Comparison of ENCODE assay signal across 14 cellular contexts in the genomic region with DNA sequence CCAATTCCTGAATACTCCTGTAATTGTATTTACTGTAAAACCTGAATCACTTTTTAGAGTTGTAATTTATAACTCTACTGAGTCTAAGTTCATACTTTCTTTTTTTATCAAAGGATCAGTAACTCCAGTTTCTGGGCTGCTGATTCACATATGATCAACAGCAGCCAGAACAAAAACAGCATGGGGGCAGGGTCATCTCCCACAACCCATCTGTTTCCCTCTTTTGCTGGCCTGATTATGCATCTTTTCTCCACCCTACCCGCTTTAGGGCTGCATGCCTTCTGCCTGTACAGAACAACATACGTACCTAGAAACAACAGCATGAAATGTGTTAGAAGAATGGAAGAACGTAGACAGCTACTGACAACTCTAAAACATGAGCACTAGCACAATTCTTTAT.
DNase-seq lines count a peak whose midpoint lies in the region; ATAC-seq, FAIRE-seq and TF ChIP-seq lines count a peak whose summit lies in the region.
"Had no signal": no experiment of that assay in that cellular context is flagged by ENCODE, and none has a peak within 500 bp of the region (broad histone marks: within the 10 kb centered on the region; RNA-seq: fewer than 3 reads in every experiment).

No MANE protein-coding gene starts in this region.

- no peaks in the 10 kb centered on the region for H3K27me3 Mint-ChIP-seq in mesothelial cell of epicardium (ENCODE audit: low read depth)
- H3K27me3 Mint-ChIP-seq in stimulated activated naive CD8-positive, alpha-beta T cell treated with anti-CD3 and anti-CD28 coated beads, Interleukin-15, amount 100 ng/mL, for 72 hours = no peaks in the 10 kb centered on the region
- no peaks in the 10 kb centered on the region for H3K27me3 Mint-ChIP-seq in endothelial cell (ENCODE audit: unreplicated experiment)

- peak; percentile 79 for ATAC-seq in K562
- no peak for ATAC-seq in stimulated activated naive CD8-positive, alpha-beta T cell treated with anti-CD3 and anti-CD28 coated beads, Interleukin-15, amount 100 ng/mL, for 72 hours
- no peak for ATAC-seq in pancreas
- ATAC-seq: upper lobe of right lung had no signal

- H3K27ac Mint-ChIP-seq in mesothelial cell of epicardium (peak overlapping the region; percentile 90), endothelial cell (ENCODE audit: unreplicated experiment) (no peak overlapping the region)
- H3K27ac Mint-ChIP-seq in stimulated activated naive CD8-positive, alpha-beta T cell treated with anti-CD3 and anti-CD28 coated beads, Interleukin-15, amount 100 ng/mL, for 72 hours = no peak overlapping the region

- H3K4me1 Mint-ChIP-seq in mesothelial cell of epicardium (peaks cover 26% of the 10 kb centered on the region), endothelial cell (ENCODE audit: unreplicated experiment) (peaks cover 16% of the 10 kb centered on the region)
- peaks cover 19% of the 10 kb centered on the region for H3K4me1 Mint-ChIP-seq in stimulated activated naive CD8-positive, alpha-beta T cell treated with anti-CD3 and anti-CD28 coated beads, Interleukin-15, amount 100 ng/mL, for 72 hours

- H3K4me3 ChIP-seq in K562 (no peak overlapping the region), vagina (no peak overlapping the region), pancreas (no peak overlapping the region)
- H3K4me3 ChIP-seq: coronary artery, PC-9, right atrium auricular region, upper lobe of right lung had no signal

- peak; percentile 43; the same call in 1 of the 2 replicates for TF ChIP-seq EP300 in K562 (IDR thresholded peaks at IDR 0.05; ENCODE audit: low read length)

- H3K36me3 Mint-ChIP-seq in mesothelial cell of epicardium = peaks cover 3% of the 10 kb centered on the region
- no peaks in the 10 kb centered on the region for H3K36me3 Mint-ChIP-seq in endothelial cell (ENCODE audit: low read depth, unreplicated experiment)

- H3K27ac ChIP-seq in K562 (ENCODE audit: extremely low read depth, low read depth, low read length) (no peak overlapping the region; the same call in 2 of the 3 replicates), vagina (no peak overlapping the region), pancreas (no peak overlapping the region)
- H3K27ac ChIP-seq: coronary artery, PC-9, right atrium auricular region, upper lobe of right lung had no signal

- FAIRE-seq in K562 (lab: Jason Lieb, UNC) (peak; percentile 88), pancreas (lab: Jason Lieb, UNC) (no peak)
- FAIRE-seq: GM18507 had no signal

- no peaks in the 10 kb centered on the region for H3K27me3 ChIP-seq in K562 (ENCODE audit: control insufficient read depth in 2 of 2, insufficient read depth in 2 of 2, low read length in 2 of 2)
- no peaks in the 10 kb centered on the region for H3K27me3 ChIP-seq in vagina
- H3K27me3 ChIP-seq in pancreas = no peaks in the 10 kb centered on the region
- H3K27me3 ChIP-seq: right atrium auricular region, upper lobe of right lung had no signal

- intact Hi-C loops in K562 (cut with micrococcal nuclease) = no loop called here
- intact Hi-C loops in vagina (cut with DNase I) = no loop called here
- intact Hi-C loops in pancreas (cut with DNase I) = no loop called here

- peaks cover 8% of the 10 kb centered on the region; the same call in 2 of the 3 replicates for H3K79me2 ChIP-seq in K562 (ENCODE audit: control insufficient read depth, insufficient read depth, low read length)

- peak overlapping the region; percentile 6; the same call in 1 of the 2 replicates for H3K4me2 ChIP-seq in K562 (ENCODE audit: insufficient read depth, low read length)
- H3K4me2 ChIP-seq: PC-9 had no signal

- H3K4me3 Mint-ChIP-seq in mesothelial cell of epicardium (no peak overlapping the region), endothelial cell (ENCODE audit: unreplicated experiment) (no peak overlapping the region)
- H3K4me3 Mint-ChIP-seq in stimulated activated naive CD8-positive, alpha-beta T cell treated with anti-CD3 and anti-CD28 coated beads, Interleukin-15, amount 100 ng/mL, for 72 hours = no peak overlapping the region

- peak; percentile 13 for DNase-seq in Daoy (ENCODE audit: low read depth)
- DNase-seq in LHCN-M2 (ENCODE audit: low read depth) = peak; percentile 19
- peak; percentile 59 to 73 (median 68) for DNase-seq in K562 (ENCODE audit: extremely low read depth in 1 of 4, low spot score in 3 of 4)
- DNase-seq in mesothelial cell of epicardium (ENCODE audit: low spot score in 2 of 2, unreplicated experiment in 2 of 2) = no peak
- DNase-seq in stimulated activated naive CD8-positive, alpha-beta T cell treated with anti-CD3 and anti-CD28 coated beads, Interleukin-15, amount 100 ng/mL, for 72 hours = no peak
- DNase-seq in vagina (ENCODE audit: extremely low spot score in 2 of 2) = no peak
- DNase-seq in pancreas = no peak
- DNase-seq in endothelial cell (ENCODE audit: low spot score) = no peak
- DNase-seq: NCI-H2029 treated with DMSO at 0.1 percent for 48 hours, PC-9, upper lobe of right lung had no signal

- no peak for TF ChIP-seq CTCF in K562 (IDR thresholded peaks at IDR 0.05 in 2 of 3, conservative IDR thresholded peaks at IDR 0.05 in 1 of 3; ENCODE audit: insufficient read depth in 2 of 3, low read depth in 1 of 3, low read length in 3 of 3)
- no peak for TF ChIP-seq CTCF in mesothelial cell of epicardium (IDR thresholded peaks at IDR 0.05; ENCODE audit: unreplicated experiment)
- no peak for TF ChIP-seq CTCF in vagina (IDR thresholded peaks at IDR 0.05)
- TF ChIP-seq CTCF in pancreas (IDR thresholded peaks at IDR 0.05) = no peak
- TF ChIP-seq CTCF in endothelial cell (IDR thresholded peaks at IDR 0.05; ENCODE audit: unreplicated experiment) = no peak

- BruUV-seq in K562 (replicated peaks; lab: Mats Ljungman, UMichigan) = no TSS peak

- in situ Hi-C loops in K562 (cut with MboI) = no loop called here

- H3K9me3 Mint-ChIP-seq in mesothelial cell of epicardium = no peaks in the 10 kb centered on the region
- no peaks in the 10 kb centered on the region for H3K9me3 Mint-ChIP-seq in stimulated activated naive CD8-positive, alpha-beta T cell treated with anti-CD3 and anti-CD28 coated beads, Interleukin-15, amount 100 ng/mL, for 72 hours
- no peaks in the 10 kb centered on the region for H3K9me3 Mint-ChIP-seq in endothelial cell (ENCODE audit: unreplicated experiment)

- no peaks in the 10 kb centered on the region for H4K20me1 ChIP-seq in K562 (replicated peaks; ENCODE audit: control insufficient read depth, insufficient read depth, low read length)

- POLR2A ChIA-PET in K562 (lab: Yijun Ruan, JAX) = interaction anchor here (0.7 kb wide), 1 partner anchor 253 kb away, joined by 3 read pairs; no protein-coding TSS in a partner anchor

- CTCF ChIA-PET in K562 (lab: Yijun Ruan, JAX; ENCODE audit: low intra/inter-chr PET ratio) = no interaction called here

- H3K9me1 ChIP-seq in K562 (ENCODE audit: control insufficient read depth, insufficient read depth, low read length) = no peaks in the 10 kb centered on the region

- TF ChIP-seq POLR2A in K562 (conservative IDR thresholded peaks at IDR 0.05) (no peak), vagina (IDR thresholded peaks at IDR 0.05) (no peak)

- no peaks in the 10 kb centered on the region; the same call in 2 of the 3 replicates for H3K36me3 ChIP-seq in K562 (ENCODE audit: control insufficient read depth, insufficient read depth, low read length)
- no peaks in the 10 kb centered on the region for H3K36me3 ChIP-seq in vagina
- H3K36me3 ChIP-seq in pancreas = no peaks in the 10 kb centered on the region
- H3K36me3 ChIP-seq: right atrium auricular region, upper lobe of right lung had no signal

- H3K4me1 ChIP-seq in K562 (replicated peaks in 1 of 2; ENCODE audit: control insufficient read depth in 2 of 2, insufficient read depth in 2 of 2, low read length in 2 of 2) (peaks cover 3 to 7% of the 10 kb centered on the region in 2 experiments; a peak in 4 of 5 replicates), vagina (peaks cover 7% of the 10 kb centered on the region), pancreas (no peaks in the 10 kb centered on the region)
- H3K4me1 ChIP-seq: upper lobe of right lung had no signal

- H2AFZ ChIP-seq in K562 (ENCODE audit: low read depth, low read length) = no peak overlapping the region
- H2AFZ ChIP-seq: PC-9 had no signal

- H3K9me3 ChIP-seq in K562 (replicated peaks; ENCODE audit: control insufficient read depth, insufficient read depth, low read depth, low read length) (no peaks in the 10 kb centered on the region), vagina (no peaks in the 10 kb centered on the region), pancreas (no peaks in the 10 kb centered on the region)
- H3K9me3 ChIP-seq: right atrium auricular region, upper lobe of right lung had no signal

- WGBS in K562 (ENCODE audit: insufficient coverage, low coverage, missing lambda C conversion rate) = 15% methylated on average over 3 of the region's 3 CpGs
- 93 to 96% methylated on average over 3 of the region's 3 CpGs for WGBS in pancreas, 2 donors

- no peak for TF ChIP-seq RAD21 in K562 (CRISPR knock-in tag; conservative IDR thresholded peaks at IDR 0.05 in 1 of 2, IDR thresholded peaks at IDR 0.05 in 1 of 2)

- H3K9ac ChIP-seq in K562 (ENCODE audit: insufficient read depth in 1 of 2, low read depth in 2 of 2, low read length in 2 of 2) = no peak overlapping the region

TF ChIP-seq in K562, 482 proteins besides CTCF, POLR2A, EP300 and RAD21 (continues in another document):
- TF ChIP-seq ZNF507 (tag; conservative IDR thresholded peaks at IDR 0.05) = no peak
- TF ChIP-seq STAT5A (IDR thresholded peaks at IDR 0.05; ENCODE audit: borderline replicate concordance, low read length) = peak; percentile 19; the same call in 1 of the 2 replicates
- TF ChIP-seq NCOR1 (IDR thresholded peaks at IDR 0.05) = peak; percentile 26; the same call in 1 of the 2 replicates
- TF ChIP-seq CBFA2T2 (conservative IDR thresholded peaks at IDR 0.05) = peak; percentile 63; the same call in 1 of the 2 replicates
- TF ChIP-seq PCBP2 (IDR thresholded peaks at IDR 0.05; ENCODE audit: low read depth, low read length, poor library complexity, severe bottlenecking) = no peak
- no peak for TF ChIP-seq HDAC2 (IDR thresholded peaks at IDR 0.05)
- TF ChIP-seq ZBTB5 (IDR thresholded peaks at IDR 0.05) = no peak

Comparison
In these comparisons a context has a peak if more than half of its experiments do, and no peak if none do; other contexts are left out.
1. DNase-seq: peak in Daoy (single experiment), LHCN-M2 (single experiment) and K562 (4 of 4); none in mesothelial cell of epicardium (0 of 2), stimulated activated naive CD8-positive, alpha-beta T cell treated with anti-CD3 and anti-CD28 coated beads, Interleukin-15, amount 100 ng/mL, for 72 hours (0 of 2), vagina (0 of 2), pancreas (0 of 6) and endothelial cell (single experiment).